ENCODE assay signal across 18 cellular contexts in the genomic region with DNA sequence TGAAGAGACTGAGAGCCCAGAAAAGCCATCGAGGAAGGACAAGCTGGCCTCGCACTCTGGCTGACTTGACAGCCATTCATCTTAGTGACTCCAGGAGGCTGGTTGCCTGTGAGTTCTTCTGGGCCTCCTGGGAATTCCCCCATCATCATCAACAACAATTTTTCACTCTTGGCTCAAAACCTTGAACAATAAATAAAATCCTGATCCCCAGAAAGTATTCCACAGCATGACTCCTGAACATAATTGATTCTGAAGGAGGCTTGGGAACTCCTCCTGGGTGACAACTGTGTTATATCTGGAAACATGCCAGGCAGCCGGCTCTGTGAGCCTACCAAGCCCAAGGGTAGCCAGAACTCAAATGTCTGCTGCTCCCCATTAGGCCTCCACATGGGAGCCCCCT.
DNase-seq lines count a peak whose midpoint lies in the region; ATAC-seq and TF ChIP-seq lines count a peak whose summit lies in the region.
"Had no signal": no experiment of that assay in that cellular context is flagged by ENCODE, and none has a peak within 500 bp of the region (broad histone marks: within the 10 kb centered on the region; RNA-seq: fewer than 3 reads in every experiment).

No MANE protein-coding gene starts in this region.

- H3K4me1 ChIP-seq in RWPE2 (ENCODE audit: insufficient read depth, poor library complexity, severe bottlenecking) = peaks cover 38% of the 10 kb centered on the region

- H3K27me3 Mint-ChIP-seq in stimulated activated naive B cell treated with anti-CD40 and anti-IgM and Interleukin-4, amounts not matched to agents 10 μg/mL and 1 μg/mL and 100 μg/mL, for 72 hours = peaks cover 20 to 45% of the 10 kb centered on the region in 2 donors

- H3K36me3 ChIP-seq in RWPE2 (ENCODE audit: low read depth) = no peaks in the 10 kb centered on the region
- H3K36me3 ChIP-seq: right lobe of liver, stomach, upper lobe of right lung had no signal

- intact Hi-C loops in left colon (cut with DNase I, micrococcal nuclease) = loop anchor here in 1 of 2 donors (10.0 kb wide), 1 partner anchor 165 kb away; no protein-coding TSS in a partner anchor

- H3K9me3 Mint-ChIP-seq in stimulated activated naive B cell treated with anti-CD40 and anti-IgM and Interleukin-4, amounts not matched to agents 10 μg/mL and 1 μg/mL and 100 μg/mL, for 72 hours = peaks cover 0 to 3% of the 10 kb centered on the region in 2 donors

- DNase-seq in NCI-H2171 treated with DMSO at 0.1 percent for 48 hours (lab: John Stamatoyannopoulos, UW) (peak; percentile 12), NCI-H2171 (lab: John Stamatoyannopoulos, UW) (no peak), NCI-H187 (lab: John Stamatoyannopoulos, UW) (peak; percentile 23 to 26), RWPE2 (ENCODE audit: low spot score) (no peak), NCI-H2196 treated with DMSO at 0.1 percent for 48 hours (lab: John Stamatoyannopoulos, UW; ENCODE audit: unreplicated experiment) (no peak), cerebellar nuclear complex (lab: John Stamatoyannopoulos, UW) (no peak), left colon (no peak)
- no peak for DNase-seq in stimulated activated naive B cell treated with anti-CD40 and anti-IgM and Interleukin-4, amounts not matched to agents 10 μg/mL and 1 μg/mL and 100 μg/mL, for 72 hours
- DNase-seq: activated CD4-positive, alpha-beta T cell treated with anti-CD3 and anti-CD28 coated beads for 36 hours; activated gamma-delta T cell treated with Interleukin-2 at 50 U/mL for 16 hours; NCI-H526; occipital lobe; PC-3; right lobe of liver; stomach; T-helper 9 cell; upper lobe of right lung had no signal

- no peak for ATAC-seq in RWPE2 (ENCODE audit: low read depth)
- ATAC-seq in stimulated activated naive B cell treated with anti-CD40 and anti-IgM and Interleukin-4, amounts not matched to agents 10 μg/mL and 1 μg/mL and 100 μg/mL, for 72 hours (replicated peaks) = no peak
- ATAC-seq in left colon = no peak
- ATAC-seq: activated CD4-positive, alpha-beta T cell treated with anti-CD3 and anti-CD28 coated beads for 36 hours; HCT116; PC-3; upper lobe of right lung had no signal

- H3K27me3 ChIP-seq in RWPE2 (ENCODE audit: insufficient read depth, poor library complexity, severe bottlenecking) = no peaks in the 10 kb centered on the region
- H3K27me3 ChIP-seq: right lobe of liver had no signal

- H3K27ac Mint-ChIP-seq in stimulated activated naive B cell treated with anti-CD40 and anti-IgM and Interleukin-4, amounts not matched to agents 10 μg/mL and 1 μg/mL and 100 μg/mL, for 72 hours = peak overlapping the region; percentile 42
- H3K27ac Mint-ChIP-seq: activated CD4-positive, alpha-beta T cell treated with anti-CD3 and anti-CD28 coated beads for 36 hours had no signal

- no peak for TF ChIP-seq CTCF in RWPE2 (IDR thresholded peaks at IDR 0.05; ENCODE audit: poor library complexity, severe bottlenecking)

- H3K4me1 Mint-ChIP-seq in stimulated activated naive B cell treated with anti-CD40 and anti-IgM and Interleukin-4, amounts not matched to agents 10 μg/mL and 1 μg/mL and 100 μg/mL, for 72 hours = peaks cover 0 to 14% of the 10 kb centered on the region in 2 donors

- H3K4me3 ChIP-seq in RWPE2 (ENCODE audit: severe bottlenecking) = no peak overlapping the region
- H3K4me3 ChIP-seq: right lobe of liver, stomach, upper lobe of right lung had no signal

- H3K9me3 ChIP-seq in RWPE2 (ENCODE audit: severe bottlenecking) = no peaks in the 10 kb centered on the region
- H3K9me3 ChIP-seq: right lobe of liver, stomach, upper lobe of right lung had no signal

- H3K4me3 Mint-ChIP-seq in stimulated activated naive B cell treated with anti-CD40 and anti-IgM and Interleukin-4, amounts not matched to agents 10 μg/mL and 1 μg/mL and 100 μg/mL, for 72 hours = no peak overlapping the region
- H3K4me3 Mint-ChIP-seq: activated CD4-positive, alpha-beta T cell treated with anti-CD3 and anti-CD28 coated beads for 36 hours had no signal

- no peaks in the 10 kb centered on the region for H3K36me3 Mint-ChIP-seq in stimulated activated naive B cell treated with anti-CD40 and anti-IgM and Interleukin-4, amounts not matched to agents 10 μg/mL and 1 μg/mL and 100 μg/mL, for 72 hours

- peak overlapping the region; percentile 60 for H3K27ac ChIP-seq in RWPE2 (ENCODE audit: poor library complexity, severe bottlenecking)
- H3K27ac ChIP-seq: right lobe of liver, stomach, upper lobe of right lung had no signal

Comparison
In these comparisons a context has a peak if more than half of its experiments do, and no peak if none do; other contexts are left out.
1. DNase-seq: peak in NCI-H2171 treated with DMSO at 0.1 percent for 48 hours (single experiment) and NCI-H187 (2 of 2); none in NCI-H2171 (single experiment), RWPE2 (single experiment), stimulated activated naive B cell treated with anti-CD40 and anti-IgM and Interleukin-4, amounts not matched to agents 10 μg/mL and 1 μg/mL and 100 μg/mL, for 72 hours (single experiment), NCI-H2196 treated with DMSO at 0.1 percent for 48 hours (single experiment), cerebellar nuclear complex (0 of 2) and left colon (0 of 2).